ENCODE assay signal across 1 cellular context in genomic region chr19:40974633-40975037, GRCh38.
TF ChIP-seq lines count a peak whose summit lies in the region.

No MANE protein-coding gene starts in this region.

TF ChIP-seq in HEK293, 187 proteins besides CTCF, POLR2A, EP300 and RAD21 (continued from another document):
- TF ChIP-seq ZNF548 (tag by site-specific recombination; IDR thresholded peaks at IDR 0.05) (no peak), ZNF341 (tag by site-specific recombination; IDR thresholded peaks at IDR 0.05; ENCODE audit: low read depth) (peak; percentile 69), ZNF792 (tag by site-specific recombination; IDR thresholded peaks at IDR 0.05) (no peak), ZNF654 (tag by site-specific recombination; IDR thresholded peaks at IDR 0.05; ENCODE audit: low read depth) (peak; percentile 87), ZNF121 (tag by site-specific recombination; IDR thresholded peaks at IDR 0.05) (peak; percentile 94), ZNF561 (tag by site-specific recombination; IDR thresholded peaks at IDR 0.05; ENCODE audit: borderline replicate concordance) (0 out of 2 replicates have a peak, but pooled peaks have one; percentile 17), ZNF391 (tag by site-specific recombination; IDR thresholded peaks at IDR 0.05; ENCODE audit: borderline replicate concordance, low read depth) (peak; percentile 55; the same call in 1 of the 2 replicates), ZNF768 (tag by site-specific recombination; IDR thresholded peaks at IDR 0.05) (peak; percentile 67), ZNF610 (tag by site-specific recombination; IDR thresholded peaks at IDR 0.05; ENCODE audit: borderline replicate concordance) (no peak), ZFP37 (tag by site-specific recombination; IDR thresholded peaks at IDR 0.05) (peak; percentile 23; the same call in 1 of the 2 replicates), PRDM1 (tag by site-specific recombination; IDR thresholded peaks at IDR 0.05) (no peak), ZNF2 (tag by site-specific recombination; IDR thresholded peaks at IDR 0.05) (peak; percentile 76; the same call in 1 of the 2 replicates), KLF9 (tag by site-specific recombination; IDR thresholded peaks at IDR 0.05; ENCODE audit: low read depth) (0 out of 2 replicates have a peak, but pooled peaks have one; percentile 13), RBAK (tag by site-specific recombination; IDR thresholded peaks at IDR 0.05) (0 out of 2 replicates have a peak, but pooled peaks have one; percentile 15), PRDM10 (tag by site-specific recombination; IDR thresholded peaks at IDR 0.05) (0 out of 2 replicates have a peak, but pooled peaks have one; percentile 14), ZNF580 (tag by site-specific recombination; IDR thresholded peaks at IDR 0.05) (no peak; the same call in 1 of the 2 replicates), SCRT1 (tag by site-specific recombination; IDR thresholded peaks at IDR 0.05; ENCODE audit: borderline replicate concordance) (peak; percentile 100), MZF1 (tag by site-specific recombination; IDR thresholded peaks at IDR 0.05; ENCODE audit: borderline replicate concordance) (no peak)
- TF ChIP-seq, protein P1, sequence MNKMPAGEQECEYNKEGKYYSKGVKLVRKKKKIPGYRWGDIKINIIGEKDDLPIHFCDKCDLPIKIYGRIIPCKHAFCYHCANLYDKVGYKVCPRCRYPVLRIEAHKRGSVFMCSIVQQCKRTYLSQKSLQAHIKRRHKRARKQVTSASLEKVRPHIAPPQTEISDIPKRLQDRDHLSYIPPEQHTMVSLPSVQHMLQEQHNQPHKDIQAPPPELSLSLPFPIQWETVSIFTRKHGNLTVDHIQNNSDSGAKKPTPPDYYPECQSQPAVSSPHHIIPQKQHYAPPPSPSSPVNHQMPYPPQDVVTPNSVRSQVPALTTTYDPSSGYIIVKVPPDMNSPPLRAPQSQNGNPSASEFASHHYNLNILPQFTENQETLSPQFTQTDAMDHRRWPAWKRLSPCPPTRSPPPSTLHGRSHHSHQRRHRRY (tag by site-specific recombination; IDR thresholded peaks at IDR 0.05), result no peak
TF ChIP-seq in HEK293: peak in this region for 24.
